ENCODE assay signal across 8 cellular contexts in the genomic region with DNA sequence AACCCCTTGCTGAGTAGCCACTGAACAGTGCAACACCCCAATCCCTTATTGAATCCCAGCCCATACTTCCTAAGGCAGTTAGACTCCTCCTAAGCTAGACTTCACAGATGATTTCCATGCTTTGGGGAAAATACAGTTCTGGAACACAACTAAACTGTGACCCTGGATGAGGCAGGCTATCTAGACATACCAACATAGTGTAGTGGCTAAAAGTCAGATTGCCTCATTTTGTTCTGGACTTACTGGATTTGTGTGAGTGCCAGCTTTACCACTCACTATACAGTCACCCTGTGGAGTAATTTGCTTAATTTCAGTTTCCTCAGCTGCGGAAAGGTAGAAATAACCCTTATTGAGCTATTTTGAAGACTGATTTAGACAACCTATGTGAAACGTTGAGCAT.
"Had no signal": no experiment of that assay in that cellular context is flagged by ENCODE, and none has a peak within 500 bp of the region (broad histone marks: within the 10 kb centered on the region; RNA-seq: fewer than 3 reads in every experiment).

No MANE protein-coding gene starts in this region.

- H3K4me3 ChIP-seq: GM12878 had no signal

- FAIRE-seq: G401.6, GM12878, GM12891, GM12892, GM18507, GM19239 had no signal

- ATAC-seq: GM12878 had no signal

- DNase-seq: GDM1, GF-D8 had no signal
